10 cellular contexts compared by ENCODE assay signal in the genomic region with DNA sequence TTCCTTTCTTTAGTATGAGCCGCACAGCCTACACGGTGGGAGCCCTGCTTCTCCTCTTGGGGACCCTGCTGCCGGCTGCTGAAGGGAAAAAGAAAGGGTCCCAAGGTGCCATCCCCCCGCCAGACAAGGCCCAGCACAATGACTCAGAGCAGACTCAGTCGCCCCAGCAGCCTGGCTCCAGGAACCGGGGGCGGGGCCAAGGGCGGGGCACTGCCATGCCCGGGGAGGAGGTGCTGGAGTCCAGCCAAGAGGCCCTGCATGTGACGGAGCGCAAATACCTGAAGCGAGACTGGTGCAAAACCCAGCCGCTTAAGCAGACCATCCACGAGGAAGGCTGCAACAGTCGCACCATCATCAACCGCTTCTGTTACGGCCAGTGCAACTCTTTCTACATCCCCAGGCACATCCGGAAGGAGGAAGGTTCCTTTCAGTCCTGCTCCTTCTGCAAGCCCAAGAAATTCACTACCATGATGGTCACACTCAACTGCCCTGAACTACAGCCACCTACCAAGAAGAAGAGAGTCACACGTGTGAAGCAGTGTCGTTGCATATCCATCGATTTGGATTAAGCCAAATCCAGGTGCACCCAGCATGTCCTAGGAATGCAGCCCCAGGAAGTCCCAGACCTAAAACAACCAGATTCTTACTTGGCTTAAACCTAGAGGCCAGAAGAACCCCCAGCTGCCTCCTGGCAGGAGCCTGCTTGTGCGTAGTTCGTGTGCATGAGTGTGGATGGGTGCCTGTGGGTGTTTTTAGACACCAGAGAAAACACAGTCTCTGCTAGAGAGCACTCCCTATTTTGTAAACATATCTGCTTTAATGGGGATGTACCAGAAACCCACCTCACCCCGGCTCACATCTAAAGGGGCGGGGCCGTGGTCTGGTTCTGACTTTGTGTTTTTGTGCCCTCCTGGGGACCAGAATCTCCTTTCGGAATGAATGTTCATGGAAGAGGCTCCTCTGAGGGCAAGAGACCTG. TPM values are rescaled to one million over a fixed set of nuclear protein-coding genes. Genes with fewer than 3 reads are reported as not detected.
DNase-seq lines count a peak whose midpoint lies in the region; ATAC-seq, FAIRE-seq and TF ChIP-seq lines count a peak whose summit lies in the region.
"Had no signal": no experiment of that assay in that cellular context is flagged by ENCODE, and none has a peak within 500 bp of the region (broad histone marks: within the 10 kb centered on the region; RNA-seq: fewer than 3 reads in every experiment).

No MANE protein-coding gene starts in this region.

- H3K4me1 Mint-ChIP-seq in effector memory CD8-positive, alpha-beta T cell (ENCODE audit: low read depth in 2 of 2) = no peaks in the 10 kb centered on the region

- no peak for ATAC-seq in effector memory CD8-positive, alpha-beta T cell (replicated peaks)
- ATAC-seq in GM18909 (IDR thresholded peaks at IDR 0.05; ENCODE audit: poor library complexity, unreplicated experiment) = no peak

- H3K4me3 Mint-ChIP-seq in effector memory CD8-positive, alpha-beta T cell = no peak overlapping the region

- no peak for FAIRE-seq in RCC 7860 (lab: Jason Lieb, UNC)
- FAIRE-seq: GM18507 had no signal

- DNase-seq in NCI-H1417 (lab: John Stamatoyannopoulos, UW) (peak in 2 of 3 experiments; percentile 3 to 55), NCI-H1417 treated with DMSO at 0.1 percent for 48 hours (lab: John Stamatoyannopoulos, UW) (no peak), RCC 7860 (ENCODE audit: low spot score) (peak; percentile 47), fibroblast of pulmonary artery (ENCODE audit: low read depth) (peak; percentile 29), renal cortical epithelial cell (ENCODE audit: low read depth) (peak; percentile 80), activated gamma-delta T cell treated with Interleukin-2 at 50 U/mL for 16 hours (no peak)
- DNase-seq in effector memory CD8-positive, alpha-beta T cell = no peak
- DNase-seq: effector CD4-positive, alpha-beta T cell had no signal

- peaks cover 35 to 77% of the 10 kb centered on the region in 2 donors for H3K27me3 Mint-ChIP-seq in effector memory CD8-positive, alpha-beta T cell

- H3K36me3 Mint-ChIP-seq in effector memory CD8-positive, alpha-beta T cell (ENCODE audit: insufficient read depth) = no peaks in the 10 kb centered on the region

- no peak for TF ChIP-seq CTCF in fibroblast of pulmonary artery (IDR thresholded peaks at IDR 0.05; ENCODE audit: low read length, missing control alignments)

- peaks cover 4 to 7% of the 10 kb centered on the region in 2 donors for H3K9me3 Mint-ChIP-seq in effector memory CD8-positive, alpha-beta T cell

- no peak overlapping the region for H3K27ac Mint-ChIP-seq in effector memory CD8-positive, alpha-beta T cell

- no peak overlapping the region for H3K4me3 ChIP-seq in fibroblast of pulmonary artery (replicated peaks; ENCODE audit: low read depth, low read length)

RNA-seq across cellular contexts. Expression of gene GREM1, which starts 13.2 kb away (rescaled TPM):
- 4.2 and 9.7 TPM in 2 replicates for total RNA-seq in renal cortical epithelial cell

Comparison
In these comparisons a context has a peak if more than half of its experiments do, and no peak if none do; other contexts are left out.
1. DNase-seq: peak in NCI-H1417 (2 of 3), RCC 7860 (single experiment), fibroblast of pulmonary artery (single experiment) and renal cortical epithelial cell (single experiment); none in NCI-H1417 treated with DMSO at 0.1 percent for 48 hours (single experiment), effector memory CD8-positive, alpha-beta T cell (0 of 3) and activated gamma-delta T cell treated with Interleukin-2 at 50 U/mL for 16 hours (single experiment).